8 cellular contexts compared by ENCODE assay signal in genomic region chr1:42766723-42767509, GRCh38. TPM values are rescaled to one million over a fixed set of nuclear protein-coding genes. Genes with fewer than 3 reads are reported as not detected.
DNase-seq lines count a peak whose midpoint lies in the region; ATAC-seq and TF ChIP-seq lines count a peak whose summit lies in the region.

Gene C1orf50, plus strand, starts transcription at chr1:42767249. Its CDS starts 63 bp downstream, at chr1:42767312.
Gene P3H1, minus strand, starts transcription at chr1:42767028. Its CDS starts 57 bp downstream, at chr1:42766971.

- 0 to 1% methylated on average over 30 to 46 of the region's 84 CpGs for WGBS in lower leg skin, 2 donors

- H3K36me3 Mint-ChIP-seq in CD8-positive, alpha-beta T cell, result peaks cover 28% of the 10 kb centered on the region
- peaks cover 17% of the 10 kb centered on the region for H3K36me3 Mint-ChIP-seq in activated CD4-positive, alpha-beta memory T cell treated with anti-CD3 and anti-CD28 coated beads, Interleukin-2, amount 10 ng/mL, durations not matched to agents 7 days and 5 days (ENCODE audit: low read depth)

- no peaks in the 10 kb centered on the region for H3K9me3 Mint-ChIP-seq in CD8-positive, alpha-beta T cell
- H3K9me3 Mint-ChIP-seq in activated CD4-positive, alpha-beta memory T cell treated with anti-CD3 and anti-CD28 coated beads, Interleukin-2, amount 10 ng/mL, durations not matched to agents 7 days and 5 days, result no peaks in the 10 kb centered on the region

- H3K27ac ChIP-seq in CD8-positive, alpha-beta T cell (ENCODE audit: low read depth, low read length), result peak within 1 kb of the TSS; percentile 87

- intact Hi-C loops in CD8-positive, alpha-beta T cell (cut with DNase I, micrococcal nuclease), result loop anchor here (1.0 to 5.0 kb wide), 18 partner anchors 18 to 1446 kb away; partner anchors contain the start of genes CCDC30 (in 2 of the 2), FOXJ3 (in 2 of the 2), PPIH (in 2 of the 2) and YBX1 (in 2 of the 2)
- intact Hi-C loops in lower leg skin (cut with DNase I; ENCODE audit: low total_unique reads), result no loop called here

- DNase-seq in CD8-positive, alpha-beta T cell, result peak; percentile 99 to 100 (median 99)
- DNase-seq in HK-2 (ENCODE audit: unreplicated experiment), result peak; percentile 99
- DNase-seq in NCI-H82 treated with DMSO at 0.1 percent for 48 hours (lab: John Stamatoyannopoulos, UW; ENCODE audit: unreplicated experiment), result peak; percentile 98
- DNase-seq in activated CD4-positive, alpha-beta memory T cell treated with anti-CD3 and anti-CD28 coated beads, Interleukin-2, amount 10 ng/mL, durations not matched to agents 7 days and 5 days, result peak; percentile 100
- peak; percentile 100 for DNase-seq in ecto neural progenitor cell (ENCODE audit: low spot score)
- DNase-seq in lower leg skin (ENCODE audit: low spot score in 2 of 2), result peak; percentile 100
- peak; percentile 99 to 100 for DNase-seq in stimulated activated CD4-positive, alpha-beta T cell treated with anti-CD3 and anti-CD28 coated beads, Interleukin-4, amount 100 ng/mL, for 4 hours

- peaks cover 40% of the 10 kb centered on the region for H3K4me1 ChIP-seq in CD8-positive, alpha-beta T cell (ENCODE audit: insufficient read depth, low read length)

- no peaks in the 10 kb centered on the region for H3K27me3 ChIP-seq in CD8-positive, alpha-beta T cell (ENCODE audit: insufficient read depth, low read length)

- TF ChIP-seq CTCF in CD8-positive, alpha-beta T cell (IDR thresholded peaks at IDR 0.05), result no peak
- TF ChIP-seq CTCF in lower leg skin (IDR thresholded peaks at IDR 0.05), result no peak

- POLR2A ChIA-PET in CD8-positive, alpha-beta T cell (lab: Charles Lee), result interaction anchor here (0.6 to 3.2 kb wide), 26 partner anchors 12 to 883 kb away, joined by 3 to 36 read pairs (median 5); partner anchors contain the start of genes ERMAP, KDM4A, PPCS and PPIH
- POLR2A ChIA-PET in activated CD4-positive, alpha-beta memory T cell treated with anti-CD3 and anti-CD28 coated beads, Interleukin-2, amount 10 ng/mL, durations not matched to agents 7 days and 5 days (lab: Charles Lee), result interaction anchor here (0.6 to 4.1 kb wide), 49 partner anchors 9 to 883 kb away, joined by 3 to 55 read pairs (median 4); partner anchors contain the start of genes CCDC30, CFAP57, CLDN19 and EBNA1BP2

- no peak within 1 kb of the TSS for H3K4me3 Mint-ChIP-seq in CD8-positive, alpha-beta T cell
- no peak within 1 kb of the TSS for H3K4me3 Mint-ChIP-seq in activated CD4-positive, alpha-beta memory T cell treated with anti-CD3 and anti-CD28 coated beads, Interleukin-2, amount 10 ng/mL, durations not matched to agents 7 days and 5 days

- peak; percentile 92 for ATAC-seq in CD8-positive, alpha-beta T cell
- peak; percentile 93 for ATAC-seq in GM19455 (IDR thresholded peaks at IDR 0.05; ENCODE audit: unreplicated experiment)

- H3K36me3 ChIP-seq in CD8-positive, alpha-beta T cell (ENCODE audit: insufficient read depth, low read length), result no peaks in the 10 kb centered on the region

- TF ChIP-seq POLR2A in lower leg skin (IDR thresholded peaks at IDR 0.05), result peak in 1 of 2 donors; percentile 85

- H3K4me1 Mint-ChIP-seq in CD8-positive, alpha-beta T cell (ENCODE audit: low read depth), result peaks cover 36% of the 10 kb centered on the region
- H3K4me1 Mint-ChIP-seq in activated CD4-positive, alpha-beta memory T cell treated with anti-CD3 and anti-CD28 coated beads, Interleukin-2, amount 10 ng/mL, durations not matched to agents 7 days and 5 days, result peaks cover 36% of the 10 kb centered on the region

- peak within 1 kb of the TSS; percentile 97 for H3K27ac Mint-ChIP-seq in CD8-positive, alpha-beta T cell
- H3K27ac Mint-ChIP-seq in activated CD4-positive, alpha-beta memory T cell treated with anti-CD3 and anti-CD28 coated beads, Interleukin-2, amount 10 ng/mL, durations not matched to agents 7 days and 5 days, result peak within 1 kb of the TSS; percentile 85

- CTCF ChIA-PET in CD8-positive, alpha-beta T cell (lab: Charles Lee), result interaction anchor here (0.8 to 3.3 kb wide), 12 partner anchors 10 to 307 kb away, joined by 3 to 13 read pairs (median 3); partner anchors contain the start of genes ERMAP and ZNF691
- CTCF ChIA-PET in activated CD4-positive, alpha-beta memory T cell treated with anti-CD3 and anti-CD28 coated beads, Interleukin-2, amount 10 ng/mL, durations not matched to agents 7 days and 5 days (lab: Charles Lee), result interaction anchor here (0.6 to 3.8 kb wide), 22 partner anchors 9 to 1947 kb away, joined by 3 to 29 read pairs (median 5); partner anchors contain the start of genes CCDC30, CFAP57, EBNA1BP2 and PPIH

- peak within 1 kb of the TSS; percentile 73 for H3K4me3 ChIP-seq in CD8-positive, alpha-beta T cell (ENCODE audit: low read depth, low read length)
- H3K4me3 ChIP-seq in lower leg skin (ENCODE audit: low read depth, poor library complexity, severe bottlenecking), result peak within 1 kb of the TSS; percentile 96

- no peaks in the 10 kb centered on the region for H3K27me3 Mint-ChIP-seq in CD8-positive, alpha-beta T cell (ENCODE audit: low read depth)
- no peaks in the 10 kb centered on the region for H3K27me3 Mint-ChIP-seq in activated CD4-positive, alpha-beta memory T cell treated with anti-CD3 and anti-CD28 coated beads, Interleukin-2, amount 10 ng/mL, durations not matched to agents 7 days and 5 days

- no peaks in the 10 kb centered on the region for H3K9me3 ChIP-seq in CD8-positive, alpha-beta T cell (ENCODE audit: low read length)

RNA-seq across cellular contexts. Expression of gene C1orf50, which starts in this region (rescaled TPM):
- 10 to 100 TPM; 16.1 to 20.3 TPM for total RNA-seq in CD8-positive, alpha-beta T cell
- total RNA-seq in activated CD4-positive, alpha-beta memory T cell treated with anti-CD3 and anti-CD28 coated beads, Interleukin-2, amount 10 ng/mL, durations not matched to agents 7 days and 5 days, result 1 to 10 TPM; 7.1 to 7.2 TPM
- 1 to 10 TPM; 2.5 to 6.7 (median 3.6) TPM for total RNA-seq in lower leg skin

RNA-seq across cellular contexts. Expression of gene P3H1, which starts in this region (rescaled TPM):
- 10 to 100 TPM; 19.6 to 22.5 TPM for total RNA-seq in CD8-positive, alpha-beta T cell
- 10 to 100 TPM; 40.1 to 43.3 TPM for total RNA-seq in activated CD4-positive, alpha-beta memory T cell treated with anti-CD3 and anti-CD28 coated beads, Interleukin-2, amount 10 ng/mL, durations not matched to agents 7 days and 5 days
- total RNA-seq in lower leg skin, result 10 to 100 TPM in 3 of 4 donors, 1 to 10 TPM in 1; 9.4 to 26.8 (median 13.5) TPM

Comparison
In these comparisons a context has a peak if more than half of its experiments do, and no peak if none do; other contexts are left out.
1. Peak in every context shown above with its lines: DNase-seq, ATAC-seq, H3K4me3 ChIP-seq and H3K27ac ChIP-seq.